In genomic region chr11:41309716-41310115, GRCh38 we compare ENCODE assay signal across 9 cellular contexts.
DNase-seq lines count a peak whose midpoint lies in the region; ATAC-seq, FAIRE-seq and TF ChIP-seq lines count a peak whose summit lies in the region.
"Had no signal": no experiment of that assay in that cellular context is flagged by ENCODE, and none has a peak within 500 bp of the region (broad histone marks: within the 10 kb centered on the region; RNA-seq: fewer than 3 reads in every experiment).

No MANE protein-coding gene starts in this region.

- no CpG with 5 or more reads among the region's 4 CpGs for WGBS in iPS DF 6.9 (ENCODE audit: insufficient coverage, insufficient read length)

- intact Hi-C loops in kidney (cut with DNase I), result no loop called here

- H3K4me1 ChIP-seq in iPS DF 6.9 (ENCODE audit: control insufficient read depth, insufficient read depth, low read length) (no peaks in the 10 kb centered on the region), kidney (ENCODE audit: control insufficient read depth in 1 of 2, insufficient read depth in 1 of 2, low read depth in 1 of 2, low read length in 2 of 2) (no peaks in the 10 kb centered on the region)

- H3K9me3 Mint-ChIP-seq in activated naive CD8-positive, alpha-beta T cell treated with anti-CD3 and anti-CD28 coated beads for 36 hours, result peaks cover 4% of the 10 kb centered on the region

- no peaks in the 10 kb centered on the region for H3K36me3 Mint-ChIP-seq in activated naive CD8-positive, alpha-beta T cell treated with anti-CD3 and anti-CD28 coated beads for 36 hours

- no peak for TF ChIP-seq CTCF in kidney (IDR thresholded peaks at IDR 0.05; ENCODE audit: borderline replicate concordance, extremely low read depth, insufficient read depth)

- H3K9me3 ChIP-seq in iPS DF 6.9 (ENCODE audit: control insufficient read depth, insufficient read depth, low read length) (no peaks in the 10 kb centered on the region; the same call in 1 of the 2 replicates), kidney (ENCODE audit: control insufficient read depth in 1 of 2, low read length in 2 of 2) (no peaks in the 10 kb centered on the region)

- H3K4me3 ChIP-seq in H7 (ENCODE audit: insufficient read depth, low read depth, low read length), result no peak overlapping the region
- no peak overlapping the region for H3K4me3 ChIP-seq in iPS DF 6.9 (ENCODE audit: low read length)
- H3K4me3 ChIP-seq in kidney (ENCODE audit: low read length in 2 of 2), result no peak overlapping the region

- H3K36me3 ChIP-seq in H7 (replicated peaks; ENCODE audit: control insufficient read depth, insufficient read depth, low read length), result no peaks in the 10 kb centered on the region
- no peaks in the 10 kb centered on the region for H3K36me3 ChIP-seq in iPS DF 6.9 (ENCODE audit: control insufficient read depth, insufficient read depth, low read length)
- H3K36me3 ChIP-seq in kidney (ENCODE audit: control insufficient read depth in 1 of 2, insufficient read depth in 2 of 2, low read length in 2 of 2), result no peaks in the 10 kb centered on the region

- peak; percentile 4 for ATAC-seq in GM18520 (IDR thresholded peaks at IDR 0.05; ENCODE audit: unreplicated experiment)
- peak; percentile 11 for ATAC-seq in HG03575 (IDR thresholded peaks at IDR 0.05; ENCODE audit: extremely low read depth, insufficient number of reproducible peaks, low FRiP score, unreplicated experiment)

- no peaks in the 10 kb centered on the region for H3K27me3 ChIP-seq in H7 (ENCODE audit: control insufficient read depth, insufficient read depth, low read length)
- no peaks in the 10 kb centered on the region for H3K27me3 ChIP-seq in iPS DF 6.9 (ENCODE audit: control insufficient read depth, insufficient read depth, low read length)

- H3K27me3 Mint-ChIP-seq in activated naive CD8-positive, alpha-beta T cell treated with anti-CD3 and anti-CD28 coated beads for 36 hours, result no peaks in the 10 kb centered on the region

- H3K27ac ChIP-seq in iPS DF 6.9 (ENCODE audit: low read length), result no peak overlapping the region
- no peak overlapping the region for H3K27ac ChIP-seq in kidney (ENCODE audit: low read depth in 2 of 2, low read length in 2 of 2)
- H3K27ac ChIP-seq: epithelial cell of prostate had no signal

- H3K27ac Mint-ChIP-seq in activated naive CD8-positive, alpha-beta T cell treated with anti-CD3 and anti-CD28 coated beads for 36 hours, result no peak overlapping the region

- DNase-seq in H7 (peak; percentile 22), iPS DF 6.9 (ENCODE audit: low read depth, low spot score) (peak; percentile 7), kidney (no peak), NCI-H226 (no peak)
- no peak for DNase-seq in stimulated activated CD8-positive, alpha-beta memory T cell treated with anti-CD3 and anti-CD28 coated beads, Interleukin-4, amount 100 ng/mL, for 48 hours
- no peak for DNase-seq in activated naive CD8-positive, alpha-beta T cell treated with anti-CD3 and anti-CD28 coated beads for 36 hours

- H3K9ac ChIP-seq in kidney (ENCODE audit: low read length in 2 of 2), result no peak overlapping the region

- H3K4me3 Mint-ChIP-seq in activated naive CD8-positive, alpha-beta T cell treated with anti-CD3 and anti-CD28 coated beads for 36 hours, result no peak overlapping the region

- FAIRE-seq in kidney (lab: Jason Lieb, UNC), result no peak

- H3K4me1 Mint-ChIP-seq in activated naive CD8-positive, alpha-beta T cell treated with anti-CD3 and anti-CD28 coated beads for 36 hours, result no peaks in the 10 kb centered on the region

Comparison
In these comparisons a context has a peak if more than half of its experiments do, and no peak if none do; other contexts are left out.
1. DNase-seq: peak in H7 (single experiment) and iPS DF 6.9 (single experiment); none in kidney (single experiment), stimulated activated CD8-positive, alpha-beta memory T cell treated with anti-CD3 and anti-CD28 coated beads, Interleukin-4, amount 100 ng/mL, for 48 hours (single experiment), activated naive CD8-positive, alpha-beta T cell treated with anti-CD3 and anti-CD28 coated beads for 36 hours (single experiment) and NCI-H226 (single experiment).